ENCODE assay signal across 8 cellular contexts in the genomic region with DNA sequence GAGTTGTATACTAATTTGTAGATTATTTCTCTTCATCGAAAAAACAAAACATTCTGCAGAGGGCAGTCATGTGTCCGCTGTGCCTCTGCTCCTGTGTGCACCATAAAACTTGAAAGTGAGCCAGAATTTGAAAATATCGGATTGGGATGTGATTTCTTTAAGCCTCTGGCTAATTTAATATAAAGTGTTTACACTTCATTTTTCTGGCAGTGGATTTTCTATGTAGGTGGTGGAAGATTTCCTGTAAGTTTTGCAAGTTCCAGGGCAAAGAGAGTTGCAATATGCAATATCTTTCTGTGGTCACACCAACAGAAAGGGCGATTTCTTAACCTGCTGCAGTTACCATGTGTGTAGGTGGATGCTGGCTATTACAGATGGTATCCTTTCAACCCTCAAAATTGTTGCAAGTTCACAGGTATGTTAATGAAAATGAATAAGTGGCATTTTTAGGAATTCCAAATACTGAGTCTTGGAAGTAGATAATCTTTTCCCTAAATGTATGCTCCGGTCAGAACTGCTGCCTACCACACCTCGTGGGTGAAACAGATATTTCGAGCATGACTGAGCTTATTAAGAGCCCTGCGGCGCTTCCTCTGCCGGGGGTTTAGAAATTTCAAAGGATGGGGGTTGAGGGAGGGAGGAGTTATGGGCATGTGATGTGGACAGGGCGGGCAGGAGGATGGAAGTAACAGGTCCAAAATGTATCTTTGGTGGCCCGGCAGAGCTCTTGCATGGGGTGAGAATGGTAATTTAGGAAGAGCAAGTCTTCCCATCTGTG.
DNase-seq lines count a peak whose midpoint lies in the region; ATAC-seq lines count a peak whose summit lies in the region.

No MANE protein-coding gene starts in this region.

- CTCF ChIA-PET in activated CD4-positive, alpha-beta memory T cell treated with anti-CD3 and anti-CD28 coated beads, Interleukin-2, amount 10 ng/mL, durations not matched to agents 7 days and 5 days (lab: Charles Lee): interaction anchor here (1.6 to 3.2 kb wide), 2 partner anchors 9 to 23 kb away, joined by 8 to 15 read pairs; no protein-coding TSS in a partner anchor

- H3K9me3 Mint-ChIP-seq in activated CD4-positive, alpha-beta memory T cell treated with anti-CD3 and anti-CD28 coated beads, Interleukin-2, amount 10 ng/mL, durations not matched to agents 7 days and 5 days: no peaks in the 10 kb centered on the region

- peaks cover 4% of the 10 kb centered on the region for H3K4me1 Mint-ChIP-seq in activated CD4-positive, alpha-beta memory T cell treated with anti-CD3 and anti-CD28 coated beads, Interleukin-2, amount 10 ng/mL, durations not matched to agents 7 days and 5 days

- POLR2A ChIA-PET in activated CD4-positive, alpha-beta memory T cell treated with anti-CD3 and anti-CD28 coated beads, Interleukin-2, amount 10 ng/mL, durations not matched to agents 7 days and 5 days (lab: Charles Lee): no interaction called here

- ATAC-seq in HG02588 (IDR thresholded peaks at IDR 0.05; ENCODE audit: unreplicated experiment) (peak; percentile 54), GM21526 (IDR thresholded peaks at IDR 0.05; ENCODE audit: low FRiP score, unreplicated experiment) (no peak), GM19035 (IDR thresholded peaks at IDR 0.05; ENCODE audit: unreplicated experiment) (no peak), GM21515 (IDR thresholded peaks at IDR 0.05; ENCODE audit: unreplicated experiment) (no peak)

- no peak overlapping the region for H3K27ac Mint-ChIP-seq in activated CD4-positive, alpha-beta memory T cell treated with anti-CD3 and anti-CD28 coated beads, Interleukin-2, amount 10 ng/mL, durations not matched to agents 7 days and 5 days

- DNase-seq in COR-L47 (lab: John Stamatoyannopoulos, UW) (peak; percentile 59), SKM-1 treated with dmso at 0.1 percent for 144 hours (lab: John Stamatoyannopoulos, UW; ENCODE audit: unreplicated experiment) (peak; percentile 97), iris pigment epithelial cell (ENCODE audit: low read depth) (peak; percentile 92)
- DNase-seq in activated CD4-positive, alpha-beta memory T cell treated with anti-CD3 and anti-CD28 coated beads, Interleukin-2, amount 10 ng/mL, durations not matched to agents 7 days and 5 days: no peak

- H3K4me3 Mint-ChIP-seq in activated CD4-positive, alpha-beta memory T cell treated with anti-CD3 and anti-CD28 coated beads, Interleukin-2, amount 10 ng/mL, durations not matched to agents 7 days and 5 days: no peak overlapping the region

- peaks cover 8% of the 10 kb centered on the region for H3K27me3 Mint-ChIP-seq in activated CD4-positive, alpha-beta memory T cell treated with anti-CD3 and anti-CD28 coated beads, Interleukin-2, amount 10 ng/mL, durations not matched to agents 7 days and 5 days

- no peaks in the 10 kb centered on the region for H3K36me3 Mint-ChIP-seq in activated CD4-positive, alpha-beta memory T cell treated with anti-CD3 and anti-CD28 coated beads, Interleukin-2, amount 10 ng/mL, durations not matched to agents 7 days and 5 days (ENCODE audit: low read depth)
